In genomic region chr14:50094056-50094455, GRCh38 we compare ENCODE assay signal across 19 cellular contexts. TPM values are rescaled to one million over a fixed set of nuclear protein-coding genes. Genes with fewer than 3 reads are reported as not detected.
DNase-seq lines count a peak whose midpoint lies in the region; ATAC-seq lines count a peak whose summit lies in the region.
"Had no signal": no experiment of that assay in that cellular context is flagged by ENCODE, and none has a peak within 500 bp of the region (broad histone marks: within the 10 kb centered on the region; RNA-seq: fewer than 3 reads in every experiment).

No MANE protein-coding gene starts in this region.

- peak overlapping the region; percentile 42 for H3K27ac ChIP-seq in thymus (ENCODE audit: low read depth)
- H3K27ac ChIP-seq: A549, GM23248, PC-9 had no signal

- CTCF ChIA-PET in activated naive CD4-positive, alpha-beta T cell treated with anti-CD3 and anti-CD28 coated beads for 36 hours (lab: Charles Lee) = interaction anchor here (0.6 to 1.6 kb wide), 5 partner anchors 10 to 242 kb away, joined by 3 to 6 read pairs (median 3); partner anchors contain the start of gene NEMF
- CTCF ChIA-PET in T-cell (lab: Charles Lee) = interaction anchor here in 1 of 2 donors (0.7 to 1.2 kb wide), 2 partner anchors 13 to 177 kb away, joined by 3 to 5 read pairs; no protein-coding TSS in a partner anchor

- H3K36me3 Mint-ChIP-seq in activated naive CD4-positive, alpha-beta T cell treated with anti-CD3 and anti-CD28 coated beads for 36 hours (ENCODE audit: low read depth) = peaks cover 5% of the 10 kb centered on the region
- H3K36me3 Mint-ChIP-seq in T-cell = peaks cover 3% of the 10 kb centered on the region
- no peaks in the 10 kb centered on the region for H3K36me3 Mint-ChIP-seq in effector memory CD8-positive, alpha-beta T cell (ENCODE audit: insufficient read depth)

- no peaks in the 10 kb centered on the region for H3K9me3 ChIP-seq in thymus (ENCODE audit: control insufficient read depth)
- H3K9me3 ChIP-seq: A549 had no signal

- peaks cover 70% of the 10 kb centered on the region for H3K4me1 Mint-ChIP-seq in activated naive CD4-positive, alpha-beta T cell treated with anti-CD3 and anti-CD28 coated beads for 36 hours (ENCODE audit: low read depth)
- peaks cover 77 to 85% (median 79%) of the 10 kb centered on the region in 3 donors for H3K4me1 Mint-ChIP-seq in T-cell
- peaks cover 20 to 22% of the 10 kb centered on the region in 2 donors for H3K4me1 Mint-ChIP-seq in effector memory CD8-positive, alpha-beta T cell (ENCODE audit: low read depth in 2 of 2)

- H3K36me3 ChIP-seq in thymus (ENCODE audit: control insufficient read depth, insufficient read depth) = no peaks in the 10 kb centered on the region

- no peaks in the 10 kb centered on the region for H3K27me3 ChIP-seq in thymus (ENCODE audit: control insufficient read depth, insufficient read depth)

- H3K27me3 Mint-ChIP-seq in activated naive CD4-positive, alpha-beta T cell treated with anti-CD3 and anti-CD28 coated beads for 36 hours (ENCODE audit: low read depth) = no peaks in the 10 kb centered on the region
- no peaks in the 10 kb centered on the region for H3K27me3 Mint-ChIP-seq in T-cell
- H3K27me3 Mint-ChIP-seq in effector memory CD8-positive, alpha-beta T cell = no peaks in the 10 kb centered on the region

- no peak for ATAC-seq in T-cell (replicated peaks in 1 of 4)
- ATAC-seq in effector memory CD8-positive, alpha-beta T cell (replicated peaks) = no peak

- H3K4me1 ChIP-seq in thymus (ENCODE audit: control insufficient read depth, insufficient read depth, low read length) = peaks cover 14% of the 10 kb centered on the region
- H3K4me1 ChIP-seq: A549 had no signal

- 96% methylated on average over 5 of the region's 5 CpGs for WGBS in thymus

- H3K9me3 Mint-ChIP-seq in activated naive CD4-positive, alpha-beta T cell treated with anti-CD3 and anti-CD28 coated beads for 36 hours = no peaks in the 10 kb centered on the region
- no peaks in the 10 kb centered on the region for H3K9me3 Mint-ChIP-seq in T-cell
- H3K9me3 Mint-ChIP-seq in effector memory CD8-positive, alpha-beta T cell = no peaks in the 10 kb centered on the region
- H3K9me3 Mint-ChIP-seq: CD14-positive monocyte had no signal

- H3K4me3 Mint-ChIP-seq in activated naive CD4-positive, alpha-beta T cell treated with anti-CD3 and anti-CD28 coated beads for 36 hours = no peak overlapping the region
- no peak overlapping the region for H3K4me3 Mint-ChIP-seq in T-cell
- H3K4me3 Mint-ChIP-seq in effector memory CD8-positive, alpha-beta T cell = no peak overlapping the region
- H3K4me3 Mint-ChIP-seq: CD14-positive monocyte had no signal

- POLR2A ChIA-PET in T-cell (lab: Charles Lee) = interaction anchor here (0.6 to 1.2 kb wide), 2 partner anchors 12 to 231 kb away, joined by 3 to 5 read pairs; no protein-coding TSS in a partner anchor

- intact Hi-C loops in activated naive CD4-positive, alpha-beta T cell treated with anti-CD3 and anti-CD28 coated beads for 36 hours (cut with micrococcal nuclease) = no loop called here

- no peak overlapping the region for H3K4me3 ChIP-seq in thymus (ENCODE audit: low read length)
- H3K4me3 ChIP-seq: A549, GM23248, PC-9 had no signal

- peak overlapping the region; percentile 43 for H3K27ac Mint-ChIP-seq in activated naive CD4-positive, alpha-beta T cell treated with anti-CD3 and anti-CD28 coated beads for 36 hours
- peak overlapping the region; percentile 37 to 82 for H3K27ac Mint-ChIP-seq in T-cell
- peak overlapping the region; percentile 8 to 23 for H3K27ac Mint-ChIP-seq in effector memory CD8-positive, alpha-beta T cell

- DNase-seq in activated naive CD4-positive, alpha-beta T cell treated with anti-CD3 and anti-CD28 coated beads for 36 hours = no peak
- DNase-seq in activated naive CD4-positive, alpha-beta T cell treated with anti-CD3 and anti-CD28 coated beads, Interleukin-2, amount 50 U/mL, for 16 hours = no peak
- DNase-seq in T-cell (no peak), COLO668 (lab: John Stamatoyannopoulos, UW; ENCODE audit: unreplicated experiment) (no peak)
- DNase-seq in effector memory CD8-positive, alpha-beta T cell = no peak
- DNase-seq in stimulated activated CD4-positive, alpha-beta T cell treated with anti-CD3 and anti-CD28 coated beads, Interleukin-2, amount 100 ng/mL, for 24 hours = no peak
- DNase-seq: DND-41, GDM1, GM23248, KG1, NCI-H1048, NCI-H146, NCI-H2081 treated with DMSO at 0.1 percent for 48 hours, NCI-H345, NCI-H526 treated with DMSO at 0.1 percent for 48 hours, PC-9 had no signal

RNA-seq across cellular contexts. Expression of gene VCPKMT, which starts 22.3 kb away (rescaled TPM):
- 10 to 100 TPM in 1 of 2 experiments, 1 to 10 TPM in 1; 9.6 to 10.5 TPM for total RNA-seq in activated naive CD4-positive, alpha-beta T cell treated with anti-CD3 and anti-CD28 coated beads for 36 hours
- total RNA-seq in T-cell = 10 to 100 TPM; 16.3 to 24.4 (median 18.3) TPM
- polyA plus RNA-seq in thymus = 48.3 TPM
